ENCODE assay signal across 1 cellular context in genomic region chr22:43889366-43890253, GRCh38.
TF ChIP-seq lines count a peak whose summit lies in the region.

No MANE protein-coding gene starts in this region.

TF ChIP-seq in A549, 52 proteins besides CTCF, POLR2A, EP300 and RAD21 (continued from another document):
- TF ChIP-seq HMGXB4 (CRISPR knock-in tag; IDR thresholded peaks at IDR 0.05; ENCODE audit: borderline replicate concordance) (no peak), HES2 (IDR thresholded peaks at IDR 0.05) (no peak), CEBPB (IDR thresholded peaks at IDR 0.05) (no peak), RNF2 (IDR thresholded peaks at IDR 0.05; ENCODE audit: borderline replicate concordance, low read depth) (no peak), HDAC2 (IDR thresholded peaks at IDR 0.05) (no peak), ZNF302 (CRISPR knock-in tag; IDR thresholded peaks at IDR 0.05) (no peak), CBX2 (IDR thresholded peaks at IDR 0.05; ENCODE audit: borderline replicate concordance, low read depth) (no peak), SMC3 (IDR thresholded peaks at IDR 0.05) (no peak)
